In the genomic region with DNA sequence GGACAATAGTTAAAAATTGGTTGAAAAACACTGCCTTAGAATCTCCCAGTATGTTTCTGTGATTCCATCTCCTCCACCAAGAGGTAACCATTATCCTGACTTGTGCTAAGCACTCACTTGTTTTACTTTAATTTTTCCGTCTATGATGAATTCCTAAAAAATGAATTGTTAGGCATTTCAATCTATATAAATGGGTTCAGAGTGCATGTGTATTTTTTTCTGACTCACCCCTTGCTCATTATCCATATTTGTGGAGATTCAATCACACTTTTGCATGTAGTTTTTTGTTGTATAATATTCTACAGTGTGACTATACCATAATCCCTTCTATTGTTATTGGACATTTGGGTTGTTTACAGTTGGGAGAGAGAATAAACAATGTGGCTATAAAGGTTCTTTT, we compare ENCODE assay signal across 1 cellular context.
TF ChIP-seq lines count a peak whose summit lies in the region.

No MANE protein-coding gene starts in this region.

TF ChIP-seq in HepG2, 621 proteins besides CTCF, POLR2A, EP300 and RAD21:
- peak; percentile 19; the same call in 1 of the 2 replicates for TF ChIP-seq SAP130 (CRISPR knock-in tag; IDR thresholded peaks at IDR 0.05; ENCODE audit: low read depth)
- no peak for TF ChIP-seq SOX13 (IDR thresholded peaks at IDR 0.05)
- peak in 1 of 2 experiments; percentile 5; a peak in 1 of 4 replicates for TF ChIP-seq SOX13 (CRISPR knock-in tag; conservative IDR thresholded peaks at IDR 0.05 in 1 of 2, IDR thresholded peaks at IDR 0.05 in 1 of 2)
- 0 out of 2 replicates have a peak, but pooled peaks have one; percentile 16 for TF ChIP-seq KAT8 (CRISPR knock-in tag; IDR thresholded peaks at IDR 0.05)
- no peak for TF ChIP-seq RXRA (CRISPR knock-in tag; IDR thresholded peaks at IDR 0.05)
- TF ChIP-seq ZNF772 (CRISPR knock-in tag; IDR thresholded peaks at IDR 0.05) = no peak
- no peak for TF ChIP-seq RBAK (CRISPR knock-in tag; IDR thresholded peaks at IDR 0.05)
- TF ChIP-seq MEF2D (CRISPR knock-in tag; IDR thresholded peaks at IDR 0.05) = no peak
- no peak for TF ChIP-seq CREB1 (IDR thresholded peaks at IDR 0.05)
- 0 out of 2 replicates have a peak, but pooled peaks have one; percentile 14 for TF ChIP-seq CREB1 (CRISPR knock-in tag; IDR thresholded peaks at IDR 0.05)
